In genomic region chr11:119421941-119422504, GRCh38 we compare ENCODE assay signal across 9 cellular contexts. TPM values are rescaled to one million over a fixed set of nuclear protein-coding genes. Genes with fewer than 3 reads are reported as not detected.
DNase-seq lines count a peak whose midpoint lies in the region; ATAC-seq and TF ChIP-seq lines count a peak whose summit lies in the region.
"Had no signal": no experiment of that assay in that cellular context is flagged by ENCODE, and none has a peak within 500 bp of the region (broad histone marks: within the 10 kb centered on the region; RNA-seq: fewer than 3 reads in every experiment).

No MANE protein-coding gene starts in this region.

- no peaks in the 10 kb centered on the region; the same call in 1 of the 2 replicates for H4K20me1 ChIP-seq in GM23248 (ENCODE audit: insufficient read depth)

- DNase-seq in GM23248, result peak; percentile 73
- DNase-seq in SK-N-DZ (ENCODE audit: low spot score), result peak; percentile 35
- peak; percentile 25 for DNase-seq in foreskin melanocyte
- DNase-seq in prostate gland (ENCODE audit: low spot score), result no peak
- DNase-seq in activated naive CD4-positive, alpha-beta T cell treated with anti-CD3 and anti-CD28 coated beads, Interleukin-2, amount 10 ng/mL, durations not matched to agents 7 days and 5 days, result no peak
- no peak for DNase-seq in T-helper 9 cell

- intact Hi-C loops in prostate gland (cut with DNase I), result no loop called here

- no peak overlapping the region for H3K27ac Mint-ChIP-seq in activated naive CD4-positive, alpha-beta T cell treated with anti-CD3 and anti-CD28 coated beads, Interleukin-2, amount 10 ng/mL, durations not matched to agents 7 days and 5 days

- no peak overlapping the region for H2AFZ ChIP-seq in GM23248

- H3K27me3 ChIP-seq in GM23248 (replicated peaks; ENCODE audit: insufficient read depth) (no peaks in the 10 kb centered on the region), prostate gland (replicated peaks; ENCODE audit: insufficient read depth) (peaks cover 7% of the 10 kb centered on the region)

- no peak for TF ChIP-seq POLR2A in prostate gland (IDR thresholded peaks at IDR 0.05)

- no peak for ATAC-seq in GM21723 (IDR thresholded peaks at IDR 0.05; ENCODE audit: unreplicated experiment)
- ATAC-seq in GM18868 (IDR thresholded peaks at IDR 0.05; ENCODE audit: unreplicated experiment), result no peak

- peak overlapping the region; percentile 92 for H3K9ac ChIP-seq in GM23248

- H3K9me3 Mint-ChIP-seq in activated naive CD4-positive, alpha-beta T cell treated with anti-CD3 and anti-CD28 coated beads, Interleukin-2, amount 10 ng/mL, durations not matched to agents 7 days and 5 days, result no peaks in the 10 kb centered on the region

- H3F3A ChIP-seq in GM23248 (ENCODE audit: insufficient read depth), result peaks cover 35% of the 10 kb centered on the region

- peaks cover 45% of the 10 kb centered on the region for H3K79me2 ChIP-seq in GM23248 (ENCODE audit: insufficient read depth)

- TF ChIP-seq CTCF in prostate gland (IDR thresholded peaks at IDR 0.05), result no peak

- H3K4me3 ChIP-seq in GM23248 (peak overlapping the region; percentile 98), prostate gland (peak overlapping the region; percentile 6 to 25)

- H3K36me3 Mint-ChIP-seq in activated naive CD4-positive, alpha-beta T cell treated with anti-CD3 and anti-CD28 coated beads, Interleukin-2, amount 10 ng/mL, durations not matched to agents 7 days and 5 days, result no peaks in the 10 kb centered on the region

- CTCF ChIA-PET in activated naive CD4-positive, alpha-beta T cell treated with anti-CD3 and anti-CD28 coated beads, Interleukin-2, amount 10 ng/mL, durations not matched to agents 7 days and 5 days (lab: Charles Lee), result interaction anchor here (1.1 kb wide), 1 partner anchor 53 kb away, joined by 3 read pairs; no protein-coding TSS in a partner anchor

- H3K36me3 ChIP-seq in GM23248 (ENCODE audit: low read depth) (peaks cover 18% of the 10 kb centered on the region; the same call in 1 of the 2 replicates), prostate gland (no peaks in the 10 kb centered on the region)

- no peaks in the 10 kb centered on the region for H3K9me2 ChIP-seq in GM23248 (ENCODE audit: insufficient read depth)

- H3K9me3 ChIP-seq in GM23248 (ENCODE audit: low read depth), result no peaks in the 10 kb centered on the region
- H3K9me3 ChIP-seq in prostate gland, result no peaks in the 10 kb centered on the region

- H3K27ac ChIP-seq in GM23248 (peak overlapping the region; percentile 76), prostate gland (no peak overlapping the region)

- in situ Hi-C loops in GM23248 (cut with MboI), result no loop called here

- peaks cover 72% of the 10 kb centered on the region for H3K27me3 Mint-ChIP-seq in activated naive CD4-positive, alpha-beta T cell treated with anti-CD3 and anti-CD28 coated beads, Interleukin-2, amount 10 ng/mL, durations not matched to agents 7 days and 5 days

- H3K4me1 Mint-ChIP-seq in activated naive CD4-positive, alpha-beta T cell treated with anti-CD3 and anti-CD28 coated beads, Interleukin-2, amount 10 ng/mL, durations not matched to agents 7 days and 5 days, result peaks cover 15% of the 10 kb centered on the region

- H3K4me1 ChIP-seq in GM23248 (ENCODE audit: insufficient read depth) (peaks cover 42% of the 10 kb centered on the region), prostate gland (replicated peaks) (no peaks in the 10 kb centered on the region)

- H3K4me3 Mint-ChIP-seq in activated naive CD4-positive, alpha-beta T cell treated with anti-CD3 and anti-CD28 coated beads, Interleukin-2, amount 10 ng/mL, durations not matched to agents 7 days and 5 days, result no peak overlapping the region

- H3K4me2 ChIP-seq in GM23248 (ENCODE audit: unreplicated experiment), result peak overlapping the region; percentile 78

- 0 to 2% methylated on average over 27 to 28 of the region's 28 CpGs for WGBS in GM23248 (ENCODE audit: low coverage in 1 of 2, low lambda C conversion rate in 2 of 2, missing lambda C conversion rate in 2 of 2), 2 experiments
- WGBS in prostate gland, result 2% methylated on average over 28 of the region's 28 CpGs

RNA-seq across cellular contexts. Expression of gene THY1, which starts 0.9 kb away (rescaled TPM):
- 1,197 and 1,694 TPM in 2 replicates for total RNA-seq in GM23248 (2014; rRNA removed; shearing (Covaris generic))
- polyA plus RNA-seq in GM23248 (2016; fragmentation: Nextera tagmentation; extraction: Ambion mirVana), result 1,640 and 1,703 TPM in 2 replicates
- polyA plus RNA-seq in SK-N-DZ (2014; cell fraction: cytosol; rRNA removed), result 65.9 and 121 TPM in 2 replicates
- 51.5 and 76.0 TPM in 2 replicates for polyA plus RNA-seq in SK-N-DZ (2014; cell fraction: nucleus; rRNA removed)
- total RNA-seq in prostate gland, result 10 to 100 TPM in 1 of 2 donors, 1 to 10 TPM in 1; 3.3 to 39.7 TPM
- total RNA-seq: pulmonary artery endothelial cell had no signal

RNA-seq across cellular contexts. Expression of gene USP2, which starts 40.5 kb away (rescaled TPM):
- not detected in 2 replicates for total RNA-seq in GM23248 (2014; rRNA removed; shearing (Covaris generic))
- polyA plus RNA-seq in GM23248 (2016; fragmentation: Nextera tagmentation; extraction: Ambion mirVana), result 0.30 and 0.33 TPM in 2 replicates
- polyA plus RNA-seq in SK-N-DZ (2014; cell fraction: cytosol; rRNA removed), result 0.28 and 1.1 TPM in 2 replicates
- 0.70 and 1.8 TPM in 2 replicates for polyA plus RNA-seq in SK-N-DZ (2014; cell fraction: nucleus; rRNA removed)
- total RNA-seq in prostate gland, result 10 to 100 TPM in 1 of 2 donors, 1 to 10 TPM in 1; 2.3 to 10.8 TPM

Comparison
In these comparisons a context has a peak if more than half of its experiments do, and no peak if none do; other contexts are left out.
1. DNase-seq: peak in GM23248 (single experiment), SK-N-DZ (single experiment) and foreskin melanocyte (single experiment); none in prostate gland (single experiment), activated naive CD4-positive, alpha-beta T cell treated with anti-CD3 and anti-CD28 coated beads, Interleukin-2, amount 10 ng/mL, durations not matched to agents 7 days and 5 days (single experiment) and T-helper 9 cell (single experiment).
2. RNA of gene THY1, which starts 0.9 kb away (total RNA-seq): 1,197 to 1,694 TPM in GM23248; 3.3 to 39.7 TPM in prostate gland; every median in the first group is over 10 times any median in the second.